In genomic region chr7:74099031-74099430, GRCh38 we compare ENCODE assay signal across 1 cellular context.
TF ChIP-seq lines count a peak whose summit lies in the region.

No MANE protein-coding gene starts in this region.

TF ChIP-seq in K562, 482 proteins besides CTCF, POLR2A, EP300 and RAD21:
- TF ChIP-seq POLR2G (IDR thresholded peaks at IDR 0.05; ENCODE audit: low read depth, low read length) (0 out of 2 replicates have a peak, but pooled peaks have one; percentile 17), ZNF133 (CRISPR knock-in tag; IDR thresholded peaks at IDR 0.05) (no peak)
